Comparison of ENCODE assay signal across 1 cellular context in genomic region chr9:134067904-134068741, GRCh38.
A peak's percentile ranks its signal among the peaks of the same experiment; 100 is the strongest.
TF ChIP-seq lines count a peak whose summit lies in the region.

Gene BRD3, minus strand, starts transcription at chr9:134068026. Its CDS starts 14,549 bp downstream, at chr9:134053477.

TF ChIP-seq in HepG2, 621 proteins besides CTCF, POLR2A, EP300 and RAD21 (continued from another document and continues in another):
- TF ChIP-seq LCORL (IDR thresholded peaks at IDR 0.05) (no peak), LCORL (CRISPR knock-in tag; IDR thresholded peaks at IDR 0.05) (no peak), ZNF143 (CRISPR knock-in tag; IDR thresholded peaks at IDR 0.05) (peak; percentile 86), YEATS2 (CRISPR knock-in tag; IDR thresholded peaks at IDR 0.05; ENCODE audit: borderline replicate concordance) (no peak), SP1 (IDR thresholded peaks at IDR 0.05) (no peak), SP1 (CRISPR knock-in tag; IDR thresholded peaks at IDR 0.05) (no peak), SUZ12 (IDR thresholded peaks at IDR 0.05; ENCODE audit: low read depth, low read length) (peak; percentile 48; the same call in 1 of the 2 replicates), SCMH1 (CRISPR knock-in tag; IDR thresholded peaks at IDR 0.05; ENCODE audit: borderline replicate concordance) (no peak), NRL (CRISPR knock-in tag; IDR thresholded peaks at IDR 0.05; ENCODE audit: borderline replicate concordance) (0 out of 2 replicates have a peak, but pooled peaks have one; percentile 18), AGO2 (optimal IDR thresholded peaks at IDR 0.05; ENCODE audit: low read depth, low read length) (no peak), ZNF780A (CRISPR knock-in tag; IDR thresholded peaks at IDR 0.05) (no peak), ZNF225 (CRISPR knock-in tag; IDR thresholded peaks at IDR 0.05) (no peak), SAP130 (CRISPR knock-in tag; IDR thresholded peaks at IDR 0.05; ENCODE audit: low read depth) (peak; percentile 58; the same call in 1 of the 2 replicates), STAG1 (CRISPR knock-in tag; IDR thresholded peaks at IDR 0.05) (no peak), BCL3 (CRISPR knock-in tag; IDR thresholded peaks at IDR 0.05) (0 out of 2 replicates have a peak, but pooled peaks have one; percentile 52), ZNF510 (CRISPR knock-in tag; IDR thresholded peaks at IDR 0.05; ENCODE audit: low read depth) (no peak), HDAC6 (IDR thresholded peaks at IDR 0.05; ENCODE audit: low read depth, low read length) (no peak), ZNF234 (CRISPR knock-in tag; conservative IDR thresholded peaks at IDR 0.05) (no peak), ZNF260 (CRISPR knock-in tag; IDR thresholded peaks at IDR 0.05; ENCODE audit: borderline replicate concordance, low read depth) (no peak), SMC3 (IDR thresholded peaks at IDR 0.05; ENCODE audit: low read length) (no peak), TAF1 (CRISPR knock-in tag; IDR thresholded peaks at IDR 0.05) (no peak), JUND (CRISPR knock-in tag; IDR thresholded peaks at IDR 0.05) (no peak), ZNF781 (CRISPR knock-in tag; IDR thresholded peaks at IDR 0.05; ENCODE audit: borderline replicate concordance, not compliant biosample characterization) (no peak), FOXP1 (IDR thresholded peaks at IDR 0.05) (no peak), FOXP1 (CRISPR knock-in tag; IDR thresholded peaks at IDR 0.05) (no peak), PHF8 (CRISPR knock-in tag; IDR thresholded peaks at IDR 0.05) (peak; percentile 56), HMGA1 (CRISPR knock-in tag; conservative IDR thresholded peaks at IDR 0.05) (no peak), ZNF550 (CRISPR knock-in tag; IDR thresholded peaks at IDR 0.05; ENCODE audit: borderline replicate concordance) (no peak), HNRNPUL1 (IDR thresholded peaks at IDR 0.05; ENCODE audit: low read depth, low read length) (no peak), ZNF34 (CRISPR knock-in tag; IDR thresholded peaks at IDR 0.05; ENCODE audit: borderline replicate concordance) (no peak), GPBP1L1 (CRISPR knock-in tag; IDR thresholded peaks at IDR 0.05) (no peak), ZNF10 (CRISPR knock-in tag; IDR thresholded peaks at IDR 0.05; ENCODE audit: borderline replicate concordance, low read depth) (no peak), KLF15 (CRISPR knock-in tag; IDR thresholded peaks at IDR 0.05; ENCODE audit: borderline replicate concordance) (0 out of 2 replicates have a peak, but pooled peaks have one; percentile 38)
- TF ChIP-seq, protein P1, sequence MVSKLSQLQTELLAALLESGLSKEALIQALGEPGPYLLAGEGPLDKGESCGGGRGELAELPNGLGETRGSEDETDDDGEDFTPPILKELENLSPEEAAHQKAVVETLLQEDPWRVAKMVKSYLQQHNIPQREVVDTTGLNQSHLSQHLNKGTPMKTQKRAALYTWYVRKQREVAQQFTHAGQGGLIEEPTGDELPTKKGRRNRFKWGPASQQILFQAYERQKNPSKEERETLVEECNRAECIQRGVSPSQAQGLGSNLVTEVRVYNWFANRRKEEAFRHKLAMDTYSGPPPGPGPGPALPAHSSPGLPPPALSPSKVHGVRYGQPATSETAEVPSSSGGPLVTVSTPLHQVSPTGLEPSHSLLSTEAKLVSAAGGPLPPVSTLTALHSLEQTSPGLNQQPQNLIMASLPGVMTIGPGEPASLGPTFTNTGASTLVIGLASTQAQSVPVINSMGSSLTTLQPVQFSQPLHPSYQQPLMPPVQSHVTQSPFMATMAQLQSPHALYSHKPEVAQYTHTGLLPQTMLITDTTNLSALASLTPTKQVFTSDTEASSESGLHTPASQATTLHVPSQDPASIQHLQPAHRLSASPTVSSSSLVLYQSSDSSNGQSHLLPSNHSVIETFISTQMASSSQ (IDR thresholded peaks at IDR 0.05; ENCODE audit: low read depth), result no peak
- TF ChIP-seq, protein P1 (CRISPR knock-in tag; IDR thresholded peaks at IDR 0.05; ENCODE audit: borderline replicate concordance), result no peak
- TF ChIP-seq, protein P2, sequence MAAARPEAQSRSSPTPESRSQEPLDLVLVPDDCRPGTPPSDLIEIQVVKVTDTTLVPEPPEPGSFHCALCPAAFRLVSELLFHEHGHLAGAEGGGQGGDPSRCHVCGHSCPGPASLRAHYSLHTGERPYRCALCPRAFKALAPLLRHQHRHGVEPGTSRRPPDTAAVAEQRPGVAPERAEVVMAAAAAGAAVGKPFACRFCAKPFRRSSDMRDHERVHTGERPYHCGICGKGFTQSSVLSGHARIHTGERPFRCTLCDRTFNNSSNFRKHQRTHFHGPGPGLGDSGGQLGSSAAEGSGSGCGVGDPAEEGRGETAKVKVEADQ (CRISPR knock-in tag; IDR thresholded peaks at IDR 0.05; ENCODE audit: borderline replicate concordance), result no peak
- TF ChIP-seq, protein P3, sequence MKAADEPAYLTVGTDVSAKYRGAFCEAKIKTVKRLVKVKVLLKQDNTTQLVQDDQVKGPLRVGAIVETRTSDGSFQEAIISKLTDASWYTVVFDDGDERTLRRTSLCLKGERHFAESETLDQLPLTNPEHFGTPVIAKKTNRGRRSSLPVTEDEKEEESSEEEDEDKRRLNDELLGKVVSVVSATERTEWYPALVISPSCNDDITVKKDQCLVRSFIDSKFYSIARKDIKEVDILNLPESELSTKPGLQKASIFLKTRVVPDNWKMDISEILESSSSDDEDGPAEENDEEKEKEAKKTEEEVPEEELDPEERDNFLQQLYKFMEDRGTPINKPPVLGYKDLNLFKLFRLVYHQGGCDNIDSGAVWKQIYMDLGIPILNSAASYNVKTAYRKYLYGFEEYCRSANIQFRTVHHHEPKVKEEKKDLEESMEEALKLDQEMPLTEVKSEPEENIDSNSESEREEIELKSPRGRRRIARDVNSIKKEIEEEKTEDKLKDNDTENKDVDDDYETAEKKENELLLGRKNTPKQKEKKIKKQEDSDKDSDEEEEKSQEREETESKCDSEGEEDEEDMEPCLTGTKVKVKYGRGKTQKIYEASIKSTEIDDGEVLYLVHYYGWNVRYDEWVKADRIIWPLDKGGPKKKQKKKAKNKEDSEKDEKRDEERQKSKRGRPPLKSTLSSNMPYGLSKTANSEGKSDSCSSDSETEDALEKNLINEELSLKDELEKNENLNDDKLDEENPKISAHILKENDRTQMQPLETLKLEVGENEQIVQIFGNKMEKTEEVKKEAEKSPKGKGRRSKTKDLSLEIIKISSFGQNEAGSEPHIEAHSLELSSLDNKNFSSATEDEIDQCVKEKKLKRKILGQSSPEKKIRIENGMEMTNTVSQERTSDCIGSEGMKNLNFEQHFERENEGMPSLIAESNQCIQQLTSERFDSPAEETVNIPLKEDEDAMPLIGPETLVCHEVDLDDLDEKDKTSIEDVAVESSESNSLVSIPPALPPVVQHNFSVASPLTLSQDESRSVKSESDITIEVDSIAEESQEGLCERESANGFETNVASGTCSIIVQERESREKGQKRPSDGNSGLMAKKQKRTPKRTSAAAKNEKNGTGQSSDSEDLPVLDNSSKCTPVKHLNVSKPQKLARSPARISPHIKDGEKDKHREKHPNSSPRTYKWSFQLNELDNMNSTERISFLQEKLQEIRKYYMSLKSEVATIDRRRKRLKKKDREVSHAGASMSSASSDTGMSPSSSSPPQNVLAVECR (CRISPR knock-in tag; IDR thresholded peaks at IDR 0.05; ENCODE audit: borderline replicate concordance), result peak; percentile 53; the same call in 1 of the 2 replicates
- TF ChIP-seq, protein P4, sequence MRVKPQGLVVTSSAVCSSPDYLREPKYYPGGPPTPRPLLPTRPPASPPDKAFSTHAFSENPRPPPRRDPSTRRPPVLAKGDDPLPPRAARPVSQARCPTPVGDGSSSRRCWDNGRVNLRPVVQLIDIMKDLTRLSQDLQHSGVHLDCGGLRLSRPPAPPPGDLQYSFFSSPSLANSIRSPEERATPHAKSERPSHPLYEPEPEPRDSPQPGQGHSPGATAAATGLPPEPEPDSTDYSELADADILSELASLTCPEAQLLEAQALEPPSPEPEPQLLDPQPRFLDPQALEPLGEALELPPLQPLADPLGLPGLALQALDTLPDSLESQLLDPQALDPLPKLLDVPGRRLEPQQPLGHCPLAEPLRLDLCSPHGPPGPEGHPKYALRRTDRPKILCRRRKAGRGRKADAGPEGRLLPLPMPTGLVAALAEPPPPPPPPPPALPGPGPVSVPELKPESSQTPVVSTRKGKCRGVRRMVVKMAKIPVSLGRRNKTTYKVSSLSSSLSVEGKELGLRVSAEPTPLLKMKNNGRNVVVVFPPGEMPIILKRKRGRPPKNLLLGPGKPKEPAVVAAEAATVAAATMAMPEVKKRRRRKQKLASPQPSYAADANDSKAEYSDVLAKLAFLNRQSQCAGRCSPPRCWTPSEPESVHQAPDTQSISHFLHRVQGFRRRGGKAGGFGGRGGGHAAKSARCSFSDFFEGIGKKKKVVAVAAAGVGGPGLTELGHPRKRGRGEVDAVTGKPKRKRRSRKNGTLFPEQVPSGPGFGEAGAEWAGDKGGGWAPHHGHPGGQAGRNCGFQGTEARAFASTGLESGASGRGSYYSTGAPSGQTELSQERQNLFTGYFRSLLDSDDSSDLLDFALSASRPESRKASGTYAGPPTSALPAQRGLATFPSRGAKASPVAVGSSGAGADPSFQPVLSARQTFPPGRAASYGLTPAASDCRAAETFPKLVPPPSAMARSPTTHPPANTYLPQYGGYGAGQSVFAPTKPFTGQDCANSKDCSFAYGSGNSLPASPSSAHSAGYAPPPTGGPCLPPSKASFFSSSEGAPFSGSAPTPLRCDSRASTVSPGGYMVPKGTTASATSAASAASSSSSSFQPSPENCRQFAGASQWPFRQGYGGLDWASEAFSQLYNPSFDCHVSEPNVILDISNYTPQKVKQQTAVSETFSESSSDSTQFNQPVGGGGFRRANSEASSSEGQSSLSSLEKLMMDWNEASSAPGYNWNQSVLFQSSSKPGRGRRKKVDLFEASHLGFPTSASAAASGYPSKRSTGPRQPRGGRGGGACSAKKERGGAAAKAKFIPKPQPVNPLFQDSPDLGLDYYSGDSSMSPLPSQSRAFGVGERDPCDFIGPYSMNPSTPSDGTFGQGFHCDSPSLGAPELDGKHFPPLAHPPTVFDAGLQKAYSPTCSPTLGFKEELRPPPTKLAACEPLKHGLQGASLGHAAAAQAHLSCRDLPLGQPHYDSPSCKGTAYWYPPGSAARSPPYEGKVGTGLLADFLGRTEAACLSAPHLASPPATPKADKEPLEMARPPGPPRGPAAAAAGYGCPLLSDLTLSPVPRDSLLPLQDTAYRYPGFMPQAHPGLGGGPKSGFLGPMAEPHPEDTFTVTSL (CRISPR knock-in tag; IDR thresholded peaks at IDR 0.05; ENCODE audit: borderline replicate concordance), result no peak
- TF ChIP-seq, protein P5, sequence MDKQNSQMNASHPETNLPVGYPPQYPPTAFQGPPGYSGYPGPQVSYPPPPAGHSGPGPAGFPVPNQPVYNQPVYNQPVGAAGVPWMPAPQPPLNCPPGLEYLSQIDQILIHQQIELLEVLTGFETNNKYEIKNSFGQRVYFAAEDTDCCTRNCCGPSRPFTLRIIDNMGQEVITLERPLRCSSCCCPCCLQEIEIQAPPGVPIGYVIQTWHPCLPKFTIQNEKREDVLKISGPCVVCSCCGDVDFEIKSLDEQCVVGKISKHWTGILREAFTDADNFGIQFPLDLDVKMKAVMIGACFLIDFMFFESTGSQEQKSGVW (CRISPR knock-in tag; IDR thresholded peaks at IDR 0.05; ENCODE audit: borderline replicate concordance), result no peak
- TF ChIP-seq, protein P6, sequence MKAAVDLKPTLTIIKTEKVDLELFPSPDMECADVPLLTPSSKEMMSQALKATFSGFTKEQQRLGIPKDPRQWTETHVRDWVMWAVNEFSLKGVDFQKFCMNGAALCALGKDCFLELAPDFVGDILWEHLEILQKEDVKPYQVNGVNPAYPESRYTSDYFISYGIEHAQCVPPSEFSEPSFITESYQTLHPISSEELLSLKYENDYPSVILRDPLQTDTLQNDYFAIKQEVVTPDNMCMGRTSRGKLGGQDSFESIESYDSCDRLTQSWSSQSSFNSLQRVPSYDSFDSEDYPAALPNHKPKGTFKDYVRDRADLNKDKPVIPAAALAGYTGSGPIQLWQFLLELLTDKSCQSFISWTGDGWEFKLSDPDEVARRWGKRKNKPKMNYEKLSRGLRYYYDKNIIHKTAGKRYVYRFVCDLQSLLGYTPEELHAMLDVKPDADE (CRISPR knock-in tag; IDR thresholded peaks at IDR 0.05), result no peak
- TF ChIP-seq, protein P7, sequence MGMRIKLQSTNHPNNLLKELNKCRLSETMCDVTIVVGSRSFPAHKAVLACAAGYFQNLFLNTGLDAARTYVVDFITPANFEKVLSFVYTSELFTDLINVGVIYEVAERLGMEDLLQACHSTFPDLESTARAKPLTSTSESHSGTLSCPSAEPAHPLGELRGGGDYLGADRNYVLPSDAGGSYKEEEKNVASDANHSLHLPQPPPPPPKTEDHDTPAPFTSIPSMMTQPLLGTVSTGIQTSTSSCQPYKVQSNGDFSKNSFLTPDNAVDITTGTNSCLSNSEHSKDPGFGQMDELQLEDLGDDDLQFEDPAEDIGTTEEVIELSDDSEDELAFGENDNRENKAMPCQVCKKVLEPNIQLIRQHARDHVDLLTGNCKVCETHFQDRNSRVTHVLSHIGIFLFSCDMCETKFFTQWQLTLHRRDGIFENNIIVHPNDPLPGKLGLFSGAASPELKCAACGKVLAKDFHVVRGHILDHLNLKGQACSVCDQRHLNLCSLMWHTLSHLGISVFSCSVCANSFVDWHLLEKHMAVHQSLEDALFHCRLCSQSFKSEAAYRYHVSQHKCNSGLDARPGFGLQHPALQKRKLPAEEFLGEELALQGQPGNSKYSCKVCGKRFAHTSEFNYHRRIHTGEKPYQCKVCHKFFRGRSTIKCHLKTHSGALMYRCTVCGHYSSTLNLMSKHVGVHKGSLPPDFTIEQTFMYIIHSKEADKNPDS (CRISPR knock-in tag; IDR thresholded peaks at IDR 0.05), result no peak
